In genomic region chr3:61629442-61629841, GRCh38 we compare ENCODE assay signal across 24 cellular contexts.
A peak's percentile ranks its signal among the peaks of the same experiment; 100 is the strongest.
DNase-seq lines count a peak whose midpoint lies in the region; ATAC-seq, FAIRE-seq and TF ChIP-seq lines count a peak whose summit lies in the region.
"Had no signal": no experiment of that assay in that cellular context is flagged by ENCODE, and none has a peak within 500 bp of the region (broad histone marks: within the 10 kb centered on the region; RNA-seq: fewer than 3 reads in every experiment).

No MANE protein-coding gene starts in this region.

- H2AFZ ChIP-seq in DND-41 (ENCODE audit: low read depth, low read length) (no peak overlapping the region), Loucy (ENCODE audit: low read length) (no peak overlapping the region), keratinocyte (ENCODE audit: control insufficient read depth, low read length) (no peak overlapping the region), smooth muscle cell (ENCODE audit: low read depth) (no peak overlapping the region)

- H3K9ac ChIP-seq in DND-41 (ENCODE audit: low read depth, low read length) (no peak overlapping the region), Loucy (ENCODE audit: low read depth, low read length, poor library complexity, severe bottlenecking) (no peak overlapping the region), keratinocyte (ENCODE audit: control insufficient read depth, extremely low read depth, insufficient read depth, low read length) (no peak overlapping the region), smooth muscle cell (ENCODE audit: low read depth) (no peak overlapping the region)

- H3K27me3 ChIP-seq in DND-41 (ENCODE audit: insufficient read depth, low read length, poor library complexity) (no peaks in the 10 kb centered on the region), Loucy (ENCODE audit: insufficient read depth, low read length, poor library complexity, severe bottlenecking) (no peaks in the 10 kb centered on the region), keratinocyte (ENCODE audit: control insufficient read depth, extremely low read depth, insufficient read depth, low read length) (no peaks in the 10 kb centered on the region), smooth muscle cell (ENCODE audit: low read depth) (no peaks in the 10 kb centered on the region)

- no peaks in the 10 kb centered on the region for H3K9me2 ChIP-seq in Loucy (replicated peaks; ENCODE audit: low read depth, low read length)

- no peaks in the 10 kb centered on the region for H3K9me1 ChIP-seq in keratinocyte (ENCODE audit: control insufficient read depth, extremely low read depth, insufficient read depth, low read length)

- H4K20me1 ChIP-seq in DND-41 (ENCODE audit: insufficient read depth, low read length) (no peaks in the 10 kb centered on the region), Loucy (ENCODE audit: insufficient read depth, low read length, poor library complexity, severe bottlenecking) (no peaks in the 10 kb centered on the region), keratinocyte (ENCODE audit: control insufficient read depth, extremely low read depth, insufficient read depth, low read length) (no peaks in the 10 kb centered on the region), smooth muscle cell (ENCODE audit: low read depth) (peaks cover 100% of the 10 kb centered on the region)

- no peak overlapping the region for H3K4me3 ChIP-seq in DND-41 (ENCODE audit: low read depth in 1 of 2, low read length in 2 of 2)
- H3K4me3 ChIP-seq in Loucy (ENCODE audit: low read length, poor library complexity, severe bottlenecking), result peak overlapping the region; percentile 9
- H3K4me3 ChIP-seq in keratinocyte (ENCODE audit: control insufficient read depth in 2 of 3, extremely low read depth in 1 of 3, insufficient read depth in 2 of 3, low read depth in 1 of 3, low read length in 3 of 3), result no peak overlapping the region
- no peak overlapping the region for H3K4me3 ChIP-seq in smooth muscle cell

- 95% methylated on average over 4 of the region's 4 CpGs for WGBS in smooth muscle cell (ENCODE audit: low lambda C conversion rate)

- H3K4me1 ChIP-seq in DND-41 (ENCODE audit: insufficient read depth, low read length) (no peaks in the 10 kb centered on the region), Loucy (ENCODE audit: insufficient read depth, low read length, poor library complexity, severe bottlenecking) (peaks cover 36% of the 10 kb centered on the region), keratinocyte (ENCODE audit: control insufficient read depth, extremely low read depth, insufficient read depth, low read length) (peaks cover 16% of the 10 kb centered on the region), smooth muscle cell (ENCODE audit: low read depth) (no peaks in the 10 kb centered on the region)

- no peaks in the 10 kb centered on the region for H3K79me2 ChIP-seq in DND-41 (ENCODE audit: insufficient read depth, low read length)
- H3K79me2 ChIP-seq in Loucy (ENCODE audit: insufficient read depth, low read length), result no peaks in the 10 kb centered on the region
- H3K79me2 ChIP-seq in keratinocyte (ENCODE audit: control insufficient read depth, insufficient read depth, low read length), result peaks cover 8% of the 10 kb centered on the region
- H3K79me2 ChIP-seq in smooth muscle cell (ENCODE audit: low read depth), result peaks cover 25% of the 10 kb centered on the region

- H3K9me3 ChIP-seq in DND-41 (ENCODE audit: insufficient read depth, low read length, severe bottlenecking) (no peaks in the 10 kb centered on the region), Loucy (ENCODE audit: insufficient read depth, low read depth, low read length) (peaks cover 8% of the 10 kb centered on the region; the same call in 1 of the 2 replicates), keratinocyte (ENCODE audit: control insufficient read depth, low read depth, low read length) (no peaks in the 10 kb centered on the region), smooth muscle cell (replicated peaks; ENCODE audit: low read depth) (no peaks in the 10 kb centered on the region)

- peak; percentile 8 for DNase-seq in DND-41
- DNase-seq in keratinocyte (ENCODE audit: low read depth, low spot score), result no peak
- DNase-seq in smooth muscle cell (lab: John Stamatoyannopoulos, UW; ENCODE audit: unreplicated experiment), result no peak
- no peak for DNase-seq in RPMI8226
- no peak for DNase-seq in NK-92 (lab: John Stamatoyannopoulos, UW; ENCODE audit: unreplicated experiment)
- DNase-seq: DMS53, EL, H9, KG1, NCI-H1092 treated with DMSO at 0.1 percent for 48 hours, NCI-H1436 treated with DMSO at 0.1 percent for 48 hours, NCI-H1930, NCI-H345, NCI-H524 treated with DMSO at 0.1 percent for 48 hours, NCI-H82, OCI-M1, Right ventricle myocardium superior had no signal

- ATAC-seq in DND-41 (ENCODE audit: insufficient read depth, low read depth), result peak; percentile 57; the same call in 1 of the 3 replicates
- no peak for ATAC-seq in HG02840 (IDR thresholded peaks at IDR 0.05; ENCODE audit: low FRiP score, unreplicated experiment)
- ATAC-seq: HepG2 had no signal

- no peak for TF ChIP-seq CTCF in DND-41 (IDR thresholded peaks at IDR 0.05; ENCODE audit: borderline replicate concordance, extremely low read depth, low read length, poor library complexity, severe bottlenecking)
- TF ChIP-seq CTCF in Loucy (conservative IDR thresholded peaks at IDR 0.05; ENCODE audit: low read length), result no peak
- TF ChIP-seq CTCF in keratinocyte (optimal IDR thresholded peaks at IDR 0.05 in 1 of 3, IDR thresholded peaks at IDR 0.05 in 1 of 3, conservative IDR thresholded peaks at IDR 0.05 in 1 of 3; ENCODE audit: extremely low read depth in 1 of 3, insufficient read depth in 2 of 3, low read length in 3 of 3), result no peak
- no peak for TF ChIP-seq CTCF in smooth muscle cell (IDR thresholded peaks at IDR 0.05; ENCODE audit: borderline replicate concordance, insufficient read depth, poor library complexity, severe bottlenecking)

- dilution Hi-C loops in keratinocyte (cut with MboI; ENCODE audit: extremely low pct_ligation_motif_present, low sequenced_read_pairs), result no loop called here

- H3K36me3 ChIP-seq in DND-41 (ENCODE audit: insufficient read depth, low read length) (no peaks in the 10 kb centered on the region), Loucy (ENCODE audit: insufficient read depth, low read length) (no peaks in the 10 kb centered on the region), keratinocyte (ENCODE audit: control insufficient read depth in 2 of 2, extremely low read depth in 1 of 2, insufficient read depth in 2 of 2, low read length in 2 of 2) (no peaks in the 10 kb centered on the region), smooth muscle cell (ENCODE audit: low read depth) (no peaks in the 10 kb centered on the region)

- H3K4me2 ChIP-seq in DND-41 (ENCODE audit: insufficient read depth, low read length), result no peak overlapping the region
- peak overlapping the region; percentile 41 for H3K4me2 ChIP-seq in Loucy (ENCODE audit: low read depth, low read length, poor library complexity, severe bottlenecking)
- H3K4me2 ChIP-seq in keratinocyte (ENCODE audit: control insufficient read depth, extremely low read depth, insufficient read depth, low read depth, low read length), result no peak overlapping the region
- H3K4me2 ChIP-seq in smooth muscle cell, result peak overlapping the region; percentile 46

- no peak overlapping the region for H3K27ac ChIP-seq in DND-41 (ENCODE audit: low read length)
- peak overlapping the region; percentile 18 for H3K27ac ChIP-seq in keratinocyte (ENCODE audit: control insufficient read depth, insufficient read depth, low read length)
- H3K27ac ChIP-seq in smooth muscle cell (ENCODE audit: low read depth), result no peak overlapping the region
- H3K27ac ChIP-seq: HL-60 had no signal

- H3F3A ChIP-seq in Loucy (ENCODE audit: low read depth) (peaks cover 3% of the 10 kb centered on the region), smooth muscle cell (ENCODE audit: low read depth) (peaks cover 3% of the 10 kb centered on the region)

- FAIRE-seq in keratinocyte (lab: Jason Lieb, UNC), result peak; percentile 23
- FAIRE-seq: A204.1, D721Med, GM19239, HepG2 had no signal

Comparison
In these comparisons a context has a peak if more than half of its experiments do, and no peak if none do; other contexts are left out.
1. H3K4me2 ChIP-seq: peak in Loucy (single experiment) and smooth muscle cell (single experiment); none in DND-41 (single experiment) and keratinocyte (single experiment).